ENCODE assay signal across 9 cellular contexts in genomic region chr3:49868951-49869454, GRCh38. TPM values are rescaled to one million over a fixed set of nuclear protein-coding genes. Genes with fewer than 3 reads are reported as not detected.
DNase-seq lines count a peak whose midpoint lies in the region; ATAC-seq and TF ChIP-seq lines count a peak whose summit lies in the region.
"Had no signal": no experiment of that assay in that cellular context is flagged by ENCODE, and none has a peak within 500 bp of the region (broad histone marks: within the 10 kb centered on the region; RNA-seq: fewer than 3 reads in every experiment).

No MANE protein-coding gene starts in this region.

- H3K27ac Mint-ChIP-seq in activated CD4-positive, alpha-beta memory T cell treated with anti-CD3 and anti-CD28 coated beads for 36 hours = no peak overlapping the region
- no peak overlapping the region for H3K27ac Mint-ChIP-seq in activated CD4-positive, alpha-beta memory T cell treated with anti-CD3 and anti-CD28 coated beads, Interleukin-2, amount 10 ng/mL, durations not matched to agents 7 days and 5 days
- H3K27ac Mint-ChIP-seq in stimulated activated naive B cell treated with anti-CD40 and anti-IgM and Interleukin-4, amounts not matched to agents 10 μg/mL and 1 μg/mL and 100 μg/mL, for 72 hours = no peak overlapping the region

- no peaks in the 10 kb centered on the region for H3K36me3 ChIP-seq in NT2/D1 (ENCODE audit: insufficient read depth, insufficient read length, low read length)
- H3K36me3 ChIP-seq in esophagus squamous epithelium = no peaks in the 10 kb centered on the region
- no peaks in the 10 kb centered on the region for H3K36me3 ChIP-seq in sigmoid colon

- H3K9ac ChIP-seq in NT2/D1 (ENCODE audit: insufficient read length, low read depth) = peak overlapping the region; percentile 83

- TF ChIP-seq CTCF in esophagus squamous epithelium (IDR thresholded peaks at IDR 0.05) (no peak), sigmoid colon (IDR thresholded peaks at IDR 0.05) (no peak)

- no peaks in the 10 kb centered on the region for H3K9me3 Mint-ChIP-seq in activated CD4-positive, alpha-beta memory T cell treated with anti-CD3 and anti-CD28 coated beads for 36 hours
- H3K9me3 Mint-ChIP-seq in activated CD4-positive, alpha-beta memory T cell treated with anti-CD3 and anti-CD28 coated beads, Interleukin-2, amount 10 ng/mL, durations not matched to agents 7 days and 5 days = no peaks in the 10 kb centered on the region
- H3K9me3 Mint-ChIP-seq in stimulated activated naive B cell treated with anti-CD40 and anti-IgM and Interleukin-4, amounts not matched to agents 10 μg/mL and 1 μg/mL and 100 μg/mL, for 72 hours = no peaks in the 10 kb centered on the region

- H3K4me3 ChIP-seq in NT2/D1 (ENCODE audit: insufficient read length, low read depth) (peak overlapping the region; percentile 61), esophagus squamous epithelium (peak overlapping the region in 3 of 4 donors; percentile 14 to 64 (median 42)), sigmoid colon (peak overlapping the region in 2 of 4 donors; percentile 35 to 44)

- peaks cover 37% of the 10 kb centered on the region for H3K4me1 ChIP-seq in NT2/D1 (ENCODE audit: insufficient read depth, insufficient read length)
- H3K4me1 ChIP-seq in esophagus squamous epithelium = peaks cover 9 to 15% (median 12%) of the 10 kb centered on the region in 3 donors
- peaks cover 0 to 14% (median 13%) of the 10 kb centered on the region in 4 donors for H3K4me1 ChIP-seq in sigmoid colon

- CTCF ChIA-PET in activated CD4-positive, alpha-beta memory T cell treated with anti-CD3 and anti-CD28 coated beads for 36 hours (lab: Charles Lee) = interaction anchor here (0.9 to 2.0 kb wide), 3 partner anchors 30 to 329 kb away, joined by 3 to 5 read pairs (median 4); no protein-coding TSS in a partner anchor
- CTCF ChIA-PET in activated CD4-positive, alpha-beta memory T cell treated with anti-CD3 and anti-CD28 coated beads, Interleukin-2, amount 10 ng/mL, durations not matched to agents 7 days and 5 days (lab: Charles Lee) = interaction anchor here (0.7 to 1.4 kb wide), 2 partner anchors 12 to 66 kb away, joined by 3 read pairs; no protein-coding TSS in a partner anchor

- H3K4me1 Mint-ChIP-seq in activated CD4-positive, alpha-beta memory T cell treated with anti-CD3 and anti-CD28 coated beads for 36 hours (ENCODE audit: low read depth) = peaks cover 7% of the 10 kb centered on the region
- no peaks in the 10 kb centered on the region for H3K4me1 Mint-ChIP-seq in activated CD4-positive, alpha-beta memory T cell treated with anti-CD3 and anti-CD28 coated beads, Interleukin-2, amount 10 ng/mL, durations not matched to agents 7 days and 5 days
- peaks cover 2 to 7% of the 10 kb centered on the region in 2 donors for H3K4me1 Mint-ChIP-seq in stimulated activated naive B cell treated with anti-CD40 and anti-IgM and Interleukin-4, amounts not matched to agents 10 μg/mL and 1 μg/mL and 100 μg/mL, for 72 hours

- H3K9me3 ChIP-seq in NT2/D1 (ENCODE audit: insufficient read depth, low read length) = no peaks in the 10 kb centered on the region
- H3K9me3 ChIP-seq in esophagus squamous epithelium = no peaks in the 10 kb centered on the region
- no peaks in the 10 kb centered on the region for H3K9me3 ChIP-seq in sigmoid colon

- peaks cover 23% of the 10 kb centered on the region for H3K27me3 ChIP-seq in NT2/D1 (ENCODE audit: insufficient read depth, insufficient read length)
- peaks cover 4 to 90% (median 19%) of the 10 kb centered on the region in 4 donors for H3K27me3 ChIP-seq in esophagus squamous epithelium
- H3K27me3 ChIP-seq in sigmoid colon = peaks cover 15 to 53% (median 26%) of the 10 kb centered on the region in 3 donors

- peak; percentile 14 for DNase-seq in activated CD4-positive, alpha-beta memory T cell treated with anti-CD3 and anti-CD28 coated beads for 36 hours
- no peak for DNase-seq in activated CD4-positive, alpha-beta memory T cell treated with anti-CD3 and anti-CD28 coated beads, Interleukin-2, amount 10 ng/mL, durations not matched to agents 7 days and 5 days
- DNase-seq in NT2/D1 (ENCODE audit: low read depth, low spot score) = no peak
- no peak for DNase-seq in esophagus squamous epithelium (lab: John Stamatoyannopoulos, UW)
- DNase-seq in stimulated activated naive B cell treated with anti-CD40 and anti-IgM and Interleukin-4, amounts not matched to agents 10 μg/mL and 1 μg/mL and 100 μg/mL, for 72 hours = no peak
- DNase-seq in activated CD8-positive, alpha-beta memory T cell treated with anti-CD3 and anti-CD28 coated beads, Interleukin-2, amount 50 U/mL, for 4 hours = no peak
- no peak for DNase-seq in NCI-H1694 treated with DMSO at 0.1 percent for 48 hours (lab: John Stamatoyannopoulos, UW)
- no peak for DNase-seq in sigmoid colon
- DNase-seq: NCI-H774 had no signal

- TF ChIP-seq POLR2A in esophagus squamous epithelium (IDR thresholded peaks at IDR 0.05) = no peak
- TF ChIP-seq POLR2A in sigmoid colon (IDR thresholded peaks at IDR 0.05) = no peak

- H3K27me3 Mint-ChIP-seq in activated CD4-positive, alpha-beta memory T cell treated with anti-CD3 and anti-CD28 coated beads for 36 hours = peaks cover 21% of the 10 kb centered on the region
- peaks cover 43% of the 10 kb centered on the region for H3K27me3 Mint-ChIP-seq in activated CD4-positive, alpha-beta memory T cell treated with anti-CD3 and anti-CD28 coated beads, Interleukin-2, amount 10 ng/mL, durations not matched to agents 7 days and 5 days
- peaks cover 62 to 65% of the 10 kb centered on the region in 2 donors for H3K27me3 Mint-ChIP-seq in stimulated activated naive B cell treated with anti-CD40 and anti-IgM and Interleukin-4, amounts not matched to agents 10 μg/mL and 1 μg/mL and 100 μg/mL, for 72 hours

- ATAC-seq in stimulated activated naive B cell treated with anti-CD40 and anti-IgM and Interleukin-4, amounts not matched to agents 10 μg/mL and 1 μg/mL and 100 μg/mL, for 72 hours (replicated peaks) = no peak

- intact Hi-C loops in activated CD4-positive, alpha-beta memory T cell treated with anti-CD3 and anti-CD28 coated beads for 36 hours (cut with micrococcal nuclease) = no loop called here
- intact Hi-C loops in esophagus squamous epithelium (cut with DNase I) = no loop called here
- intact Hi-C loops in sigmoid colon (cut with DNase I) = no loop called here

- no peak overlapping the region for H3K4me3 Mint-ChIP-seq in activated CD4-positive, alpha-beta memory T cell treated with anti-CD3 and anti-CD28 coated beads for 36 hours
- H3K4me3 Mint-ChIP-seq in activated CD4-positive, alpha-beta memory T cell treated with anti-CD3 and anti-CD28 coated beads, Interleukin-2, amount 10 ng/mL, durations not matched to agents 7 days and 5 days = no peak overlapping the region
- H3K4me3 Mint-ChIP-seq in stimulated activated naive B cell treated with anti-CD40 and anti-IgM and Interleukin-4, amounts not matched to agents 10 μg/mL and 1 μg/mL and 100 μg/mL, for 72 hours = peak overlapping the region; percentile 41 to 44

- no peaks in the 10 kb centered on the region for H3K36me3 Mint-ChIP-seq in activated CD4-positive, alpha-beta memory T cell treated with anti-CD3 and anti-CD28 coated beads for 36 hours
- H3K36me3 Mint-ChIP-seq in activated CD4-positive, alpha-beta memory T cell treated with anti-CD3 and anti-CD28 coated beads, Interleukin-2, amount 10 ng/mL, durations not matched to agents 7 days and 5 days (ENCODE audit: low read depth) = no peaks in the 10 kb centered on the region
- H3K36me3 Mint-ChIP-seq in stimulated activated naive B cell treated with anti-CD40 and anti-IgM and Interleukin-4, amounts not matched to agents 10 μg/mL and 1 μg/mL and 100 μg/mL, for 72 hours = no peaks in the 10 kb centered on the region

- H3K27ac ChIP-seq in esophagus squamous epithelium = no peak overlapping the region
- no peak overlapping the region for H3K27ac ChIP-seq in sigmoid colon

- no peak for TF ChIP-seq EP300 in sigmoid colon (IDR thresholded peaks at IDR 0.05)

- POLR2A ChIA-PET in activated CD4-positive, alpha-beta memory T cell treated with anti-CD3 and anti-CD28 coated beads for 36 hours (lab: Charles Lee) = no interaction called here
- POLR2A ChIA-PET in activated CD4-positive, alpha-beta memory T cell treated with anti-CD3 and anti-CD28 coated beads, Interleukin-2, amount 10 ng/mL, durations not matched to agents 7 days and 5 days (lab: Charles Lee) = interaction anchor here (1.1 to 1.8 kb wide), 2 partner anchors 10 to 13 kb away, joined by 4 to 5 read pairs; partner anchors contain the start of gene TRAIP

- 20% methylated on average over 1 of the region's 20 CpGs; no CpG with 5 or more reads in 1 of the 2 donors for WGBS in esophagus squamous epithelium, 2 donors
- WGBS in sigmoid colon, 2 donors = 2 to 3% methylated on average over 20 of the region's 20 CpGs

RNA-seq across cellular contexts. Expression of gene CAMKV, which starts 0.7 kb away (rescaled TPM):
- under 1 TPM; 0.39 to 0.43 TPM for total RNA-seq in activated CD4-positive, alpha-beta memory T cell treated with anti-CD3 and anti-CD28 coated beads for 36 hours
- not detected for total RNA-seq in activated CD4-positive, alpha-beta memory T cell treated with anti-CD3 and anti-CD28 coated beads, Interleukin-2, amount 10 ng/mL, durations not matched to agents 7 days and 5 days
- total RNA-seq in esophagus squamous epithelium (under 1 TPM in 1 of 4 donors, not detected in 3; 0.19 TPM), sigmoid colon (not detected)
- under 1 TPM in 1 of 3 donors, not detected in 2; 0.12 TPM for polyA plus RNA-seq in sigmoid colon

RNA-seq across cellular contexts. Expression of gene TRAIP, which starts 12.6 kb away (rescaled TPM):
- total RNA-seq in activated CD4-positive, alpha-beta memory T cell treated with anti-CD3 and anti-CD28 coated beads for 36 hours = 10 to 100 TPM; 22.7 to 25.3 TPM
- 10 to 100 TPM; 19.3 to 21.0 TPM for total RNA-seq in activated CD4-positive, alpha-beta memory T cell treated with anti-CD3 and anti-CD28 coated beads, Interleukin-2, amount 10 ng/mL, durations not matched to agents 7 days and 5 days
- 10 to 100 TPM in 1 of 4 donors, 1 to 10 TPM in 3; 2.3 to 10.1 (median 4.1) TPM for total RNA-seq in esophagus squamous epithelium
- 1 to 10 TPM in 3 of 4 donors, under 1 TPM in 1; 0.54 to 1.8 (median 1.6) TPM for total RNA-seq in sigmoid colon
- 1 to 10 TPM; 1.2 to 7.1 (median 1.4) TPM for polyA plus RNA-seq in sigmoid colon

RNA-seq across cellular contexts. Expression of gene MST1R, which starts 34.7 kb away (rescaled TPM):
- total RNA-seq in activated CD4-positive, alpha-beta memory T cell treated with anti-CD3 and anti-CD28 coated beads for 36 hours = under 1 TPM; 0.39 to 0.93 TPM
- total RNA-seq in activated CD4-positive, alpha-beta memory T cell treated with anti-CD3 and anti-CD28 coated beads, Interleukin-2, amount 10 ng/mL, durations not matched to agents 7 days and 5 days = 1 to 10 TPM; 1.5 to 2.6 TPM
- 10 to 100 TPM in 3 of 4 donors, 1 to 10 TPM in 1; 5.4 to 26.5 (median 14.5) TPM for total RNA-seq in esophagus squamous epithelium
- total RNA-seq in sigmoid colon = 1 to 10 TPM; 1.2 to 4.2 (median 2.1) TPM
- polyA plus RNA-seq in sigmoid colon = 100 to 1,000 TPM in 1 of 3 donors, 10 to 100 TPM in 2; 15.7 to 106 (median 24.0) TPM

RNA-seq across cellular contexts. Expression of gene UBA7, which starts 55.2 kb away (rescaled TPM):
- total RNA-seq in activated CD4-positive, alpha-beta memory T cell treated with anti-CD3 and anti-CD28 coated beads for 36 hours = 10 to 100 TPM; 85.6 to 86.4 TPM
- total RNA-seq in activated CD4-positive, alpha-beta memory T cell treated with anti-CD3 and anti-CD28 coated beads, Interleukin-2, amount 10 ng/mL, durations not matched to agents 7 days and 5 days = 100 to 1,000 TPM; 179 to 182 TPM
- total RNA-seq in esophagus squamous epithelium (10 to 100 TPM in 3 of 4 donors, 1 to 10 TPM in 1; 8.1 to 43.3 (median 33.8) TPM), sigmoid colon (10 to 100 TPM; 28.5 to 74.2 (median 55.7) TPM)
- polyA plus RNA-seq in sigmoid colon = 10 to 100 TPM; 15.6 to 92.6 (median 22.9) TPM

Comparison
In these comparisons a context has a peak if more than half of its experiments do, and no peak if none do; other contexts are left out.
1. H3K4me3 Mint-ChIP-seq: peak in stimulated activated naive B cell treated with anti-CD40 and anti-IgM and Interleukin-4, amounts not matched to agents 10 μg/mL and 1 μg/mL and 100 μg/mL, for 72 hours (2 of 2); none in activated CD4-positive, alpha-beta memory T cell treated with anti-CD3 and anti-CD28 coated beads for 36 hours (single experiment) and activated CD4-positive, alpha-beta memory T cell treated with anti-CD3 and anti-CD28 coated beads, Interleukin-2, amount 10 ng/mL, durations not matched to agents 7 days and 5 days (single experiment).